ENCODE assay signal across 7 cellular contexts in genomic region chr15:32276202-32276829, GRCh38.
DNase-seq lines count a peak whose midpoint lies in the region; ATAC-seq, FAIRE-seq and TF ChIP-seq lines count a peak whose summit lies in the region.
"Not testable (repeated sequence)": the region's sequence is repeated elsewhere in the genome, so short reads cannot be mapped to it uniquely, and the experiment has no call there.

No MANE protein-coding gene starts in this region.

- DNase-seq in HTR-8/SVneo (ENCODE audit: insufficient read length, low spot score); activated CD8-positive, alpha-beta T cell treated with anti-CD3 and anti-CD28 coated beads for 36 hours; effector memory CD8-positive, alpha-beta T cell; natural killer cell treated with Interleukin-12 subunit alpha and Interleukin-12 subunit beta and Interleukin-15 and Interleukin-18, amount 100 ng/mL, for 72 hours (ENCODE audit: low spot score): not testable (repeated sequence)

- not testable (repeated sequence) for H3K4me1 Mint-ChIP-seq in activated CD8-positive, alpha-beta T cell treated with anti-CD3 and anti-CD28 coated beads for 36 hours (ENCODE audit: low read depth); effector memory CD8-positive, alpha-beta T cell (ENCODE audit: low read depth in 2 of 2); natural killer cell treated with Interleukin-12 subunit alpha and Interleukin-12 subunit beta and Interleukin-15 and Interleukin-18, amount 100 ng/mL, for 72 hours (ENCODE audit: low read depth in 2 of 2)

- POLR2A ChIA-PET in activated CD8-positive, alpha-beta T cell treated with anti-CD3 and anti-CD28 coated beads for 36 hours (lab: Charles Lee): not testable (repeated sequence)

- not testable (repeated sequence) for H3K4me3 Mint-ChIP-seq in activated CD8-positive, alpha-beta T cell treated with anti-CD3 and anti-CD28 coated beads for 36 hours; effector memory CD8-positive, alpha-beta T cell; natural killer cell treated with Interleukin-12 subunit alpha and Interleukin-12 subunit beta and Interleukin-15 and Interleukin-18, amount 100 ng/mL, for 72 hours

- not testable (repeated sequence) for H3K9me3 Mint-ChIP-seq in activated CD8-positive, alpha-beta T cell treated with anti-CD3 and anti-CD28 coated beads for 36 hours; effector memory CD8-positive, alpha-beta T cell; natural killer cell treated with Interleukin-12 subunit alpha and Interleukin-12 subunit beta and Interleukin-15 and Interleukin-18, amount 100 ng/mL, for 72 hours

- CTCF ChIA-PET in activated CD8-positive, alpha-beta T cell treated with anti-CD3 and anti-CD28 coated beads for 36 hours (lab: Charles Lee): not testable (repeated sequence)

- not testable (repeated sequence) for H3K27me3 Mint-ChIP-seq in activated CD8-positive, alpha-beta T cell treated with anti-CD3 and anti-CD28 coated beads for 36 hours; effector memory CD8-positive, alpha-beta T cell; natural killer cell treated with Interleukin-12 subunit alpha and Interleukin-12 subunit beta and Interleukin-15 and Interleukin-18, amount 100 ng/mL, for 72 hours

- intact Hi-C loops in activated CD8-positive, alpha-beta T cell treated with anti-CD3 and anti-CD28 coated beads for 36 hours (cut with micrococcal nuclease): not testable (repeated sequence)

- H3K36me3 Mint-ChIP-seq in activated CD8-positive, alpha-beta T cell treated with anti-CD3 and anti-CD28 coated beads for 36 hours (ENCODE audit: low read depth); effector memory CD8-positive, alpha-beta T cell (ENCODE audit: insufficient read depth); natural killer cell treated with Interleukin-12 subunit alpha and Interleukin-12 subunit beta and Interleukin-15 and Interleukin-18, amount 100 ng/mL, for 72 hours: not testable (repeated sequence)

- H3K27ac Mint-ChIP-seq in activated CD8-positive, alpha-beta T cell treated with anti-CD3 and anti-CD28 coated beads for 36 hours; effector memory CD8-positive, alpha-beta T cell; natural killer cell treated with Interleukin-12 subunit alpha and Interleukin-12 subunit beta and Interleukin-15 and Interleukin-18, amount 100 ng/mL, for 72 hours: not testable (repeated sequence)

- not testable (repeated sequence) for TF ChIP-seq CTCF in activated CD8-positive, alpha-beta T cell treated with anti-CD3 and anti-CD28 coated beads for 36 hours (IDR thresholded peaks at IDR 0.05)

- FAIRE-seq in HTR-8/SVneo (lab: Jason Lieb, UNC) (peak; percentile 91), islet of Langerhans (lab: Jason Lieb, UNC) (peak; percentile 30)

- ATAC-seq in GM19043 (IDR thresholded peaks at IDR 0.05; ENCODE audit: low read depth, unreplicated experiment) (peak; percentile 51), HG02678 (IDR thresholded peaks at IDR 0.05; ENCODE audit: unreplicated experiment) (peak; percentile 62)
- ATAC-seq in activated CD8-positive, alpha-beta T cell treated with anti-CD3 and anti-CD28 coated beads for 36 hours: peak; percentile 72
- ATAC-seq in effector memory CD8-positive, alpha-beta T cell (replicated peaks): peak; percentile 66
- peak; percentile 75 to 87 for ATAC-seq in natural killer cell treated with Interleukin-12 subunit alpha and Interleukin-12 subunit beta and Interleukin-15 and Interleukin-18, amount 100 ng/mL, for 72 hours
